8 cellular contexts compared by ENCODE assay signal in the genomic region with DNA sequence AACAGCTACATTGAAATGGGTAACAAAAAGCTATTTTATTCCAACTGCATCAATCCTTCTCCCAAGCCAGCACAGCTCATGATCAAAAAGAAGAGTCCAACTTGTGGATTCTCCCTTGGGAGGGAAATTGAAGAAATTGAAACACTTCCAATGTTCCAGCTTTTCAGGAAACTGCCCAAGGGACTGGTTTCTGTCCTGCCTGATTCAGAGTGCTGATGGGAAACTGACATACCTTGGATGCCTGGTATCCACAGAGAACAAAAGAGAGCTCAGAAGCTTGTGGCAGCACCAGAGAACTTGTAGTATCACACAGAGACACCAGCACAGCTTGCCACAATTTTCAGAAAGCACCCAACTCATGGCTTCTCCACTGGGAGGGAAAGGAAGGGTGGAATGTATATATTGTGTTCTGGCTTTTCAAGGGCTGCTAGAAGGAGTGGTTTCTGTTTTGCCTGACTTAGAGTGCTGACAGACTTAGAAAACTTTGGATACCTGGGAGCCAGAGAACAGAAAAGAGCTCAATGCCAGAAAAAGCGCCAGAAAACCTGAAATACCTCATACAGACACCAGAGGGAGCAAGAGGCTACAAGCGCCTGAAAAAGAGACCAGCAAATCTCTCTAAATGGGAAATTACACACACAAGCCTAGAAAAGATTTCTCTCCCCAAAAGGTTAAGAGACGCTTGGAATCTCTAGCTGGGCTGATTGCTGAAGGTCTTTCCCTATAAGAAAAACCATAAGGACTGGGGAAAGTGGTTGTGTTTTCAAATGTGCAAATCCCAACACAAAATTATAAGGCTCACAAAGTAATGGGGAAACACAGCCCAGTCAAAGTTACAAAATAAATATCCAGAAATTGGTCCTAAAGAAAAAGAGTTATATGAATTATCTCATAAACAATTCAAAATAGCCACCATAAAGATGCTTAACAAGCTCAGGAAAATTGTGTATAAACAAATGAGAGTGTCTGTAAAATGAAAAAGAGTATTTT.
DNase-seq lines count a peak whose midpoint lies in the region; ATAC-seq and TF ChIP-seq lines count a peak whose summit lies in the region.

No MANE protein-coding gene starts in this region.

- no peak overlapping the region for H3K9ac ChIP-seq in liver (ENCODE audit: low read depth in 1 of 2, low read length in 2 of 2)

- 3% methylated on average over 3 of the region's 3 CpGs for whole genome bisulfite sequencing in liver

- no peak for TF ChIP-seq POLR2A in Peyer's patch (IDR thresholded peaks at IDR 0.05)

- H3K27me3 ChIP-seq in Peyer's patch = no peaks in the 10 kb centered on the region
- peaks cover 0 to 5% (median 0%) of the 10 kb centered on the region in 4 donors for H3K27me3 ChIP-seq in liver (ENCODE audit: control insufficient read depth in 4 of 4, insufficient read depth in 4 of 4, low read length in 3 of 4)

- TF ChIP-seq RAD21 in liver (IDR thresholded peaks at IDR 0.05) = peak; percentile 82 to 87

- no peak overlapping the region for H3K4me3 ChIP-seq in Peyer's patch
- no peak overlapping the region for H3K4me3 ChIP-seq in coronary artery
- H3K4me3 ChIP-seq in liver (ENCODE audit: low read depth in 1 of 3, low read length in 3 of 3) = no peak overlapping the region

- DNase-seq in 8988T = peak; percentile 19
- DNase-seq in G401 (ENCODE audit: low spot score) = peak; percentile 81
- DNase-seq in KBM-7 = peak; percentile 69
- peak in 1 of 3 donors; percentile 54 for DNase-seq in Peyer's patch
- no peak for DNase-seq in coronary artery (ENCODE audit: low spot score)

- no peak for ATAC-seq in activated CD4-positive, CD25-positive, alpha-beta regulatory T cell treated with anti-CD3 and anti-CD28 coated beads, Interleukin-2, amount 50 U/mL, for 24 hours
- no peak for ATAC-seq in HG03045 (IDR thresholded peaks at IDR 0.05; ENCODE audit: unreplicated experiment)

- H3K36me3 ChIP-seq in Peyer's patch = no peaks in the 10 kb centered on the region
- H3K36me3 ChIP-seq in liver (ENCODE audit: control insufficient read depth in 4 of 4, insufficient read depth in 3 of 4, low read depth in 1 of 4, low read length in 3 of 4) = no peaks in the 10 kb centered on the region

- TF ChIP-seq CTCF in Peyer's patch (IDR thresholded peaks at IDR 0.05) (peak in 5 of 6 experiments; percentile 39 to 74 (median 70)), coronary artery (IDR thresholded peaks at IDR 0.05) (peak; percentile 70), liver (IDR thresholded peaks at IDR 0.05; ENCODE audit: low read depth, low read length, missing input control) (peak; percentile 78)

- H3K27ac ChIP-seq in Peyer's patch (no peak overlapping the region), coronary artery (no peak overlapping the region), liver (ENCODE audit: low read depth in 1 of 2, low read length in 2 of 2) (no peak overlapping the region)

- no peaks in the 10 kb centered on the region for H3K4me1 ChIP-seq in Peyer's patch
- no peaks in the 10 kb centered on the region for H3K4me1 ChIP-seq in liver (ENCODE audit: control insufficient read depth in 4 of 4, insufficient read depth in 4 of 4, low read length in 3 of 4)

- H3K9me3 ChIP-seq in Peyer's patch (no peaks in the 10 kb centered on the region), liver (ENCODE audit: control insufficient read depth in 4 of 4, low read length in 3 of 4) (no peaks in the 10 kb centered on the region)

- in situ Hi-C loops in G401 (cut with HindIII; ENCODE audit: low sequenced_read_pairs) (no loop called here), KBM-7 (cut with MboI; ENCODE audit: low pct_unique_long_range_greater_than_20kb, low sequenced_read_pairs) (no loop called here)

TF ChIP-seq in liver, 16 proteins besides CTCF, POLR2A, EP300 and RAD21:
- no peak for TF ChIP-seq FOXA2 (IDR thresholded peaks at IDR 0.05)
- TF ChIP-seq FOXA1 (IDR thresholded peaks at IDR 0.05) = no peak
- TF ChIP-seq, protein P1, sequence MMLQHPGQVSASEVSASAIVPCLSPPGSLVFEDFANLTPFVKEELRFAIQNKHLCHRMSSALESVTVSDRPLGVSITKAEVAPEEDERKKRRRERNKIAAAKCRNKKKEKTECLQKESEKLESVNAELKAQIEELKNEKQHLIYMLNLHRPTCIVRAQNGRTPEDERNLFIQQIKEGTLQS (IDR thresholded peaks at IDR 0.05) = no peak
- TF ChIP-seq YY1 (IDR thresholded peaks at IDR 0.05) = no peak
- TF ChIP-seq RXRA (IDR thresholded peaks at IDR 0.05) = no peak
- TF ChIP-seq, protein P2, sequence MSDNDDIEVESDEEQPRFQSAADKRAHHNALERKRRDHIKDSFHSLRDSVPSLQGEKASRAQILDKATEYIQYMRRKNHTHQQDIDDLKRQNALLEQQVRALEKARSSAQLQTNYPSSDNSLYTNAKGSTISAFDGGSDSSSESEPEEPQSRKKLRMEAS (IDR thresholded peaks at IDR 0.05) = no peak
- TF ChIP-seq SP1 (IDR thresholded peaks at IDR 0.05) = no peak
- no peak for TF ChIP-seq HNF4G (IDR thresholded peaks at IDR 0.05)
- no peak for TF ChIP-seq GABPA (IDR thresholded peaks at IDR 0.05 in 1 of 2, conservative IDR thresholded peaks at IDR 0.05 in 1 of 2)
- TF ChIP-seq HNF4A (conservative IDR thresholded peaks at IDR 0.05) = no peak
- TF ChIP-seq JUND (IDR thresholded peaks at IDR 0.05) = no peak
- TF ChIP-seq, protein P3, sequence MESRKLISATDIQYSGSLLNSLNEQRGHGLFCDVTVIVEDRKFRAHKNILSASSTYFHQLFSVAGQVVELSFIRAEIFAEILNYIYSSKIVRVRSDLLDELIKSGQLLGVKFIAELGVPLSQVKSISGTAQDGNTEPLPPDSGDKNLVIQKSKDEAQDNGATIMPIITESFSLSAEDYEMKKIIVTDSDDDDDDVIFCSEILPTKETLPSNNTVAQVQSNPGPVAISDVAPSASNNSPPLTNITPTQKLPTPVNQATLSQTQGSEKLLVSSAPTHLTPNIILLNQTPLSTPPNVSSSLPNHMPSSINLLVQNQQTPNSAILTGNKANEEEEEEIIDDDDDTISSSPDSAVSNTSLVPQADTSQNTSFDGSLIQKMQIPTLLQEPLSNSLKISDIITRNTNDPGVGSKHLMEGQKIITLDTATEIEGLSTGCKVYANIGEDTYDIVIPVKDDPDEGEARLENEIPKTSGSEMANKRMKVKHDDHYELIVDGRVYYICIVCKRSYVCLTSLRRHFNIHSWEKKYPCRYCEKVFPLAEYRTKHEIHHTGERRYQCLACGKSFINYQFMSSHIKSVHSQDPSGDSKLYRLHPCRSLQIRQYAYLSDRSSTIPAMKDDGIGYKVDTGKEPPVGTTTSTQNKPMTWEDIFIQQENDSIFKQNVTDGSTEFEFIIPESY (IDR thresholded peaks at IDR 0.05) = no peak
- TF ChIP-seq NR2F2 (IDR thresholded peaks at IDR 0.05) = no peak
- no peak for TF ChIP-seq EGR1 (IDR thresholded peaks at IDR 0.05; ENCODE audit: low read depth in 2 of 2)
- TF ChIP-seq, protein P4, sequence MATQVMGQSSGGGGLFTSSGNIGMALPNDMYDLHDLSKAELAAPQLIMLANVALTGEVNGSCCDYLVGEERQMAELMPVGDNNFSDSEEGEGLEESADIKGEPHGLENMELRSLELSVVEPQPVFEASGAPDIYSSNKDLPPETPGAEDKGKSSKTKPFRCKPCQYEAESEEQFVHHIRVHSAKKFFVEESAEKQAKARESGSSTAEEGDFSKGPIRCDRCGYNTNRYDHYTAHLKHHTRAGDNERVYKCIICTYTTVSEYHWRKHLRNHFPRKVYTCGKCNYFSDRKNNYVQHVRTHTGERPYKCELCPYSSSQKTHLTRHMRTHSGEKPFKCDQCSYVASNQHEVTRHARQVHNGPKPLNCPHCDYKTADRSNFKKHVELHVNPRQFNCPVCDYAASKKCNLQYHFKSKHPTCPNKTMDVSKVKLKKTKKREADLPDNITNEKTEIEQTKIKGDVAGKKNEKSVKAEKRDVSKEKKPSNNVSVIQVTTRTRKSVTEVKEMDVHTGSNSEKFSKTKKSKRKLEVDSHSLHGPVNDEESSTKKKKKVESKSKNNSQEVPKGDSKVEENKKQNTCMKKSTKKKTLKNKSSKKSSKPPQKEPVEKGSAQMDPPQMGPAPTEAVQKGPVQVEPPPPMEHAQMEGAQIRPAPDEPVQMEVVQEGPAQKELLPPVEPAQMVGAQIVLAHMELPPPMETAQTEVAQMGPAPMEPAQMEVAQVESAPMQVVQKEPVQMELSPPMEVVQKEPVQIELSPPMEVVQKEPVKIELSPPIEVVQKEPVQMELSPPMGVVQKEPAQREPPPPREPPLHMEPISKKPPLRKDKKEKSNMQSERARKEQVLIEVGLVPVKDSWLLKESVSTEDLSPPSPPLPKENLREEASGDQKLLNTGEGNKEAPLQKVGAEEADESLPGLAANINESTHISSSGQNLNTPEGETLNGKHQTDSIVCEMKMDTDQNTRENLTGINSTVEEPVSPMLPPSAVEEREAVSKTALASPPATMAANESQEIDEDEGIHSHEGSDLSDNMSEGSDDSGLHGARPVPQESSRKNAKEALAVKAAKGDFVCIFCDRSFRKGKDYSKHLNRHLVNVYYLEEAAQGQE (IDR thresholded peaks at IDR 0.05) = no peak
- TF ChIP-seq TAF1 (conservative IDR thresholded peaks at IDR 0.05) = no peak
